Comparison of ENCODE assay signal across 14 cellular contexts in genomic region chr20:54004397-54004940, GRCh38.
DNase-seq lines count a peak whose midpoint lies in the region; ATAC-seq and TF ChIP-seq lines count a peak whose summit lies in the region.
"Had no signal": no experiment of that assay in that cellular context is flagged by ENCODE, and none has a peak within 500 bp of the region (broad histone marks: within the 10 kb centered on the region; RNA-seq: fewer than 3 reads in every experiment).

No MANE protein-coding gene starts in this region.

- no peaks in the 10 kb centered on the region for H3K4me1 ChIP-seq in foreskin keratinocyte

- no peak for TF ChIP-seq CTCF in foreskin keratinocyte (conservative IDR thresholded peaks at IDR 0.05)

- peaks cover 7% of the 10 kb centered on the region for H3K27me3 ChIP-seq in foreskin keratinocyte

- no peak overlapping the region for H3K27ac ChIP-seq in foreskin keratinocyte
- H3K27ac ChIP-seq: HL-60, neutrophil had no signal

- DNase-seq in foreskin keratinocyte (peak; percentile 9 to 20), NCI-H1048 (lab: John Stamatoyannopoulos, UW) (no peak), H4 (ENCODE audit: low spot score) (no peak)
- no peak for DNase-seq in activated CD8-positive, alpha-beta memory T cell treated with anti-CD3 and anti-CD28 coated beads for 24 hours
- DNase-seq: activated CD4-positive, CD25-positive, alpha-beta regulatory T cell treated with anti-CD3 and anti-CD28 coated beads, Interleukin-2, amount 50 U/mL, for 72 hours; aorta; NCI-H1436; stimulated activated CD4-positive, alpha-beta T cell treated with anti-CD3 and anti-CD28 coated beads, Interleukin-1b, Interleukin-23, amount 100 ng/mL, for 48 hours had no signal

- ATAC-seq in GM18868 (IDR thresholded peaks at IDR 0.05; ENCODE audit: unreplicated experiment): peak; percentile 98
- peak; percentile 95 for ATAC-seq in GM21390 (IDR thresholded peaks at IDR 0.05; ENCODE audit: unreplicated experiment)
- peak; percentile 97 for ATAC-seq in HG03066 (IDR thresholded peaks at IDR 0.05; ENCODE audit: low read depth, unreplicated experiment)
- ATAC-seq in foreskin keratinocyte: peak; percentile 45
- ATAC-seq: Panc1 had no signal

Comparison
In these comparisons a context has a peak if more than half of its experiments do, and no peak if none do; other contexts are left out.
1. ATAC-seq: peak in every context shown above with its lines; median percentile 98 in GM18868; 97 in HG03066; 95 in GM21390; 45 in foreskin keratinocyte.
2. DNase-seq: peak in foreskin keratinocyte (2 of 2); none in activated CD8-positive, alpha-beta memory T cell treated with anti-CD3 and anti-CD28 coated beads for 24 hours (single experiment), NCI-H1048 (single experiment) and H4 (single experiment).